Comparison of ENCODE assay signal across 1 cellular context in genomic region chr1:97895278-97895677, GRCh38.
TF ChIP-seq lines count a peak whose summit lies in the region.

No MANE protein-coding gene starts in this region.

TF ChIP-seq in GM12878, 131 proteins besides CTCF, POLR2A, EP300 and RAD21:
- TF ChIP-seq RFX5 (IDR thresholded peaks at IDR 0.05; ENCODE audit: low read depth, low read length) = no peak
- TF ChIP-seq NRF1 (conservative IDR thresholded peaks at IDR 0.05; ENCODE audit: low read depth, low read length) = no peak
- no peak for TF ChIP-seq EZH2 (IDR thresholded peaks at IDR 0.05; ENCODE audit: borderline replicate concordance, control insufficient read depth, low read depth, low read length)
- TF ChIP-seq PKNOX1 (IDR thresholded peaks at IDR 0.05) = peak; percentile 50; the same call in 1 of the 2 replicates
- no peak for TF ChIP-seq CHD4 (IDR thresholded peaks at IDR 0.05)
- TF ChIP-seq SPI1 (IDR thresholded peaks at IDR 0.05; ENCODE audit: borderline replicate concordance, insufficient read depth, low read depth, low read length) = peak; percentile 5; the same call in 1 of the 2 replicates
